ENCODE assay signal across 16 cellular contexts in the genomic region with DNA sequence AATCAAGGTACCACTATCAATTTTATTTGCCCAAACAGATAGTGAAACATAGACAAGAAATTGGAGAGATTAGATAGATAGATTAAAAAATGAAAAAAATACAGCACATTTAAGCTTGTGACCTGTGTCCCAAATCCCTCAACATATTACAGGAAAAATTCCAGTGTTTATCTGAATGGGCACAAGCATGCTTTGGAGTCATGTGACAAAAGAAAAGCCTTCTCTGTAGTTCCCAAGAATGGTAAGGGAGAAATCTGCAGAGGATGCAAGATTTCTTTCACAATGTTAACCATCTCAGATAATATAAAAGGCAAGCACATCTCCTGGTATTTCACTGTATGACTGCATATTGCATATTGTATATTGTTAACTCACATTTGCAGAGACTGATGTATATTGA.
"Had no signal": no experiment of that assay in that cellular context is flagged by ENCODE, and none has a peak within 500 bp of the region (broad histone marks: within the 10 kb centered on the region; RNA-seq: fewer than 3 reads in every experiment).

No MANE protein-coding gene starts in this region.

- ATAC-seq: activated T-cell treated with anti-CD3 and anti-CD28 coated beads, Interleukin-2, amount 50 U/mL, for 72 hours; left lung; stimulated activated effector memory CD8-positive, alpha-beta T cell treated with anti-CD3 and anti-CD28 coated beads, Interleukin-12 subunit alpha, Interleukin-12 subunit beta, amount 100 ng/mL, for 72 hours had no signal

- H3K4me1 ChIP-seq: left lung had no signal

- H3K27me3 ChIP-seq: brain microvascular endothelial cell, left lung, tibial nerve had no signal

- H3K4me3 ChIP-seq: left lung, tibial nerve had no signal

- DNase-seq: activated CD4-positive, alpha-beta T cell treated with anti-CD3 and anti-CD28 coated beads, Interleukin-2, amount 10 ng/mL, durations not matched to agents 7 days and 5 days; activated CD4-positive, CD25-positive, alpha-beta regulatory T cell; activated CD8-positive, alpha-beta memory T cell treated with anti-CD3 and anti-CD28 coated beads, Interleukin-2, amount 50 U/mL, for 48 hours; activated gamma-delta T cell treated with Interleukin-2 at 50 U/mL for 16 hours; activated T-cell treated with anti-CD3 and anti-CD28 coated beads, Interleukin-2, amount 50 U/mL, for 72 hours; brain microvascular endothelial cell; effector memory CD4-positive, alpha-beta T cell; hippocampal formation; left lung; mesenchymal stem cell; occipital lobe; stimulated activated CD4-positive, alpha-beta T cell treated with anti-CD3 and anti-CD28 coated beads, Interleukin-12 subunit alpha, Interleukin-12 subunit beta, amount 100 ng/mL, for 4 hours; stimulated activated CD4-positive, alpha-beta T cell treated with anti-CD3 and anti-CD28 coated beads, Interleukin-2, amount 100 ng/mL, for 24 hours had no signal

- H3K27ac ChIP-seq: brain microvascular endothelial cell, epithelial cell of prostate, left lung, tibial nerve had no signal

- H3K36me3 ChIP-seq: brain microvascular endothelial cell, left lung, tibial nerve had no signal

- H3K9me3 ChIP-seq: left lung, tibial nerve had no signal
